ENCODE assay signal across 37 cellular contexts in genomic region chr3:14562441-14562840, GRCh38. TPM values are rescaled to one million over a fixed set of nuclear protein-coding genes. Genes with fewer than 3 reads are reported as not detected.
"Had no signal": no experiment of that assay in that cellular context is flagged by ENCODE, and none has a peak within 500 bp of the region (broad histone marks: within the 10 kb centered on the region; RNA-seq: fewer than 3 reads in every experiment).

No MANE protein-coding gene starts in this region.

- H3K27ac Mint-ChIP-seq: activated naive CD4-positive, alpha-beta T cell treated with anti-CD3 and anti-CD28 coated beads, Interleukin-2, amount 10 ng/mL, durations not matched to agents 7 days and 5 days; activated naive CD8-positive, alpha-beta T cell treated with anti-CD3 and anti-CD28 coated beads, Interleukin-2, amount 10 ng/mL, durations not matched to agents 7 days and 5 days; naive thymus-derived CD4-positive, alpha-beta T cell; stimulated activated effector memory CD8-positive, alpha-beta T cell treated with anti-CD3 and anti-CD28 coated beads, Interleukin-12 subunit alpha, Interleukin-12 subunit beta, amount 100 ng/mL, for 72 hours; stimulated activated naive CD8-positive, alpha-beta T cell treated with anti-CD3 and anti-CD28 coated beads, Interleukin-15, Interleukin-2, amounts not matched to agents 100 ng/mL and 50 ng/mL, for 24 hours had no signal

- H3K36me3 Mint-ChIP-seq: activated naive CD4-positive, alpha-beta T cell treated with anti-CD3 and anti-CD28 coated beads, Interleukin-2, amount 10 ng/mL, durations not matched to agents 7 days and 5 days; activated naive CD8-positive, alpha-beta T cell treated with anti-CD3 and anti-CD28 coated beads, Interleukin-2, amount 10 ng/mL, durations not matched to agents 7 days and 5 days; naive thymus-derived CD4-positive, alpha-beta T cell; stimulated activated effector memory CD8-positive, alpha-beta T cell treated with anti-CD3 and anti-CD28 coated beads, Interleukin-12 subunit alpha, Interleukin-12 subunit beta, amount 100 ng/mL, for 72 hours had no signal

- FAIRE-seq: bronchial epithelial cell, endometrium, pancreas, urothelium cell line had no signal

- H2AFZ ChIP-seq: hepatocyte had no signal

- H3K27ac ChIP-seq: colonic mucosa, epithelial cell of prostate, esophagus squamous epithelium, gastroesophageal sphincter, hepatocyte, pancreas, prostate gland, skin epidermis, thoracic aorta, VCaP had no signal

- H3K4me3 Mint-ChIP-seq: activated naive CD4-positive, alpha-beta T cell treated with anti-CD3 and anti-CD28 coated beads, Interleukin-2, amount 10 ng/mL, durations not matched to agents 7 days and 5 days; activated naive CD8-positive, alpha-beta T cell treated with anti-CD3 and anti-CD28 coated beads, Interleukin-2, amount 10 ng/mL, durations not matched to agents 7 days and 5 days; naive thymus-derived CD4-positive, alpha-beta T cell; neural crest cell; stimulated activated effector memory CD8-positive, alpha-beta T cell treated with anti-CD3 and anti-CD28 coated beads, Interleukin-12 subunit alpha, Interleukin-12 subunit beta, amount 100 ng/mL, for 72 hours; stimulated activated naive CD8-positive, alpha-beta T cell treated with anti-CD3 and anti-CD28 coated beads, Interleukin-15, Interleukin-2, amounts not matched to agents 100 ng/mL and 50 ng/mL, for 24 hours had no signal

- H3K79me2 ChIP-seq: hepatocyte had no signal

- H3K27me3 ChIP-seq: colonic mucosa, hepatocyte, pancreas had no signal

- H3K9me3 Mint-ChIP-seq: activated naive CD4-positive, alpha-beta T cell treated with anti-CD3 and anti-CD28 coated beads, Interleukin-2, amount 10 ng/mL, durations not matched to agents 7 days and 5 days; activated naive CD8-positive, alpha-beta T cell treated with anti-CD3 and anti-CD28 coated beads, Interleukin-2, amount 10 ng/mL, durations not matched to agents 7 days and 5 days; naive thymus-derived CD4-positive, alpha-beta T cell; neural crest cell; stimulated activated effector memory CD8-positive, alpha-beta T cell treated with anti-CD3 and anti-CD28 coated beads, Interleukin-12 subunit alpha, Interleukin-12 subunit beta, amount 100 ng/mL, for 72 hours; stimulated activated naive CD8-positive, alpha-beta T cell treated with anti-CD3 and anti-CD28 coated beads, Interleukin-15, Interleukin-2, amounts not matched to agents 100 ng/mL and 50 ng/mL, for 24 hours had no signal

- H3K4me3 ChIP-seq: colonic mucosa, esophagus squamous epithelium, gastroesophageal sphincter, hepatocyte, pancreas, prostate gland, skin epidermis, thoracic aorta had no signal

- H3K36me3 ChIP-seq: colonic mucosa, esophagus squamous epithelium, gastroesophageal sphincter, pancreas, prostate gland, thoracic aorta had no signal

- H3K4me1 ChIP-seq: colonic mucosa, esophagus squamous epithelium, gastroesophageal sphincter, pancreas, prostate gland had no signal

- H3K27me3 Mint-ChIP-seq: stimulated activated naive CD8-positive, alpha-beta T cell treated with anti-CD3 and anti-CD28 coated beads, Interleukin-15, Interleukin-2, amounts not matched to agents 100 ng/mL and 50 ng/mL, for 24 hours had no signal

- H3K4me1 Mint-ChIP-seq: activated naive CD4-positive, alpha-beta T cell treated with anti-CD3 and anti-CD28 coated beads, Interleukin-2, amount 10 ng/mL, durations not matched to agents 7 days and 5 days had no signal

- H3K9me3 ChIP-seq: colonic mucosa, esophagus squamous epithelium, gastroesophageal sphincter, pancreas, prostate gland, thoracic aorta had no signal

- H3K4me2 ChIP-seq: hepatocyte had no signal

- DNase-seq: activated CD4-positive, alpha-beta T cell treated with anti-CD3 and anti-CD28 coated beads for 4 hours; activated CD4-positive, alpha-beta T cell treated with anti-CD3 and anti-CD28 coated beads, Interleukin-2, amount 50 U/mL, for 4 hours; activated CD8-positive, alpha-beta memory T cell treated with anti-CD3 and anti-CD28 coated beads, Interleukin-2, amount 50 U/mL, for 4 hours; activated gamma-delta T cell; activated naive CD4-positive, alpha-beta T cell treated with anti-CD3 and anti-CD28 coated beads, Interleukin-2, amount 10 ng/mL, durations not matched to agents 7 days and 5 days; activated naive CD8-positive, alpha-beta T cell treated with anti-CD3 and anti-CD28 coated beads, Interleukin-2, amount 10 ng/mL, durations not matched to agents 7 days and 5 days; activated T-cell treated with anti-CD3 and anti-CD28 coated beads, Interleukin-2, amount 50 U/mL, for 1 hour; amygdala; colonic mucosa; effector CD8-positive, alpha-beta T cell; esophagus squamous epithelium; islet precursor cell; left cardiac atrium; mammary epithelial cell; midbrain; naive thymus-derived CD4-positive, alpha-beta T cell; nucleus accumbens; pancreas; retina; stimulated activated CD4-positive, alpha-beta T cell treated with anti-CD3 and anti-CD28 coated beads, Interleukin-12 subunit alpha, Interleukin-12 subunit beta, amount 100 ng/mL, for 4 hours; stimulated activated CD4-positive, alpha-beta T cell treated with anti-CD3 and anti-CD28 coated beads, Interleukin-4, amount 100 ng/mL, for 1 hour; trophoblast cell had no signal

RNA-seq across cellular contexts. Expression of gene GRIP2, which starts 22.3 kb away (rescaled TPM):
- total RNA-seq: activated CD8-positive, alpha-beta memory T cell treated with anti-CD3 and anti-CD28 coated beads for 36 hours; activated naive CD8-positive, alpha-beta T cell treated with anti-CD3 and anti-CD28 coated beads, Interleukin-2, amount 10 ng/mL, durations not matched to agents 7 days and 5 days; dermis microvascular lymphatic vessel endothelial cell; naive thymus-derived CD4-positive, alpha-beta T cell had no signal
- polyA plus RNA-seq: naive thymus-derived CD4-positive, alpha-beta T cell had no signal
